In genomic region chr10:49177391-49178355, GRCh38 we compare ENCODE assay signal across 1 cellular context.
A peak's percentile ranks its signal among the peaks of the same experiment; 100 is the strongest.
TF ChIP-seq lines count a peak whose summit lies in the region.

No MANE protein-coding gene starts in this region.

TF ChIP-seq in K562, 482 proteins besides CTCF, POLR2A, EP300 and RAD21 (continued from another document and continues in another):
- TF ChIP-seq POLR3G (IDR thresholded peaks at IDR 0.05; ENCODE audit: extremely low read depth, insufficient read length, insufficient replicate concordance) (no peak), IRF9 (tag; IDR thresholded peaks at IDR 0.05) (no peak), ZNF347 (CRISPR knock-in tag; IDR thresholded peaks at IDR 0.05; ENCODE audit: low read depth) (no peak), ZNF740 (CRISPR knock-in tag; IDR thresholded peaks at IDR 0.05) (no peak), ZNF740 (tag; IDR thresholded peaks at IDR 0.05) (no peak), ZNF780A (CRISPR knock-in tag; IDR thresholded peaks at IDR 0.05) (no peak), SAP30 (IDR thresholded peaks at IDR 0.05; ENCODE audit: borderline replicate concordance, insufficient read depth, low read depth, low read length, poor library complexity, severe bottlenecking) (no peak), NFE2 (IDR thresholded peaks at IDR 0.05; ENCODE audit: low read depth) (peak; percentile 40), ZNF232 (CRISPR knock-in tag; IDR thresholded peaks at IDR 0.05) (no peak), SMARCC2 (IDR thresholded peaks at IDR 0.05; ENCODE audit: low read depth) (peak; percentile 37; the same call in 1 of the 2 replicates), ELF4 (CRISPR knock-in tag; IDR thresholded peaks at IDR 0.05) (no peak), HMG20B (CRISPR knock-in tag; IDR thresholded peaks at IDR 0.05) (no peak), IRF2 (CRISPR knock-in tag; IDR thresholded peaks at IDR 0.05) (no peak), BACH1 (tag; IDR thresholded peaks at IDR 0.05) (peak; percentile 80; the same call in 1 of the 2 replicates), NONO (IDR thresholded peaks at IDR 0.05; ENCODE audit: low read depth in 2 of 2, low read length in 1 of 2) (no peak), BCLAF1 (IDR thresholded peaks at IDR 0.05; ENCODE audit: borderline replicate concordance in 1 of 2, control insufficient read depth in 1 of 2, low read depth in 2 of 2, low read length in 1 of 2) (no peak), FUS (optimal IDR thresholded peaks at IDR 0.05; ENCODE audit: low read depth, low read length) (no peak), EP400 (IDR thresholded peaks at IDR 0.05) (peak; percentile 25; the same call in 1 of the 2 replicates), CTCFL (IDR thresholded peaks at IDR 0.05; ENCODE audit: borderline replicate concordance, insufficient read depth, low read depth, low read length, poor library complexity, severe bottlenecking) (no peak), TOE1 (IDR thresholded peaks at IDR 0.05; ENCODE audit: borderline replicate concordance) (0 out of 2 replicates have a peak, but pooled peaks have one; percentile 49), TOE1 (CRISPR knock-in tag; IDR thresholded peaks at IDR 0.05; ENCODE audit: borderline replicate concordance, low read depth) (no peak), TCF3 (CRISPR knock-in tag; IDR thresholded peaks at IDR 0.05) (no peak; the same call in 1 of the 2 replicates), MLLT1 (IDR thresholded peaks at IDR 0.05) (0 out of 4 replicates have a peak, but pooled peaks of 1 of the 2 experiments have one; percentile 54), BDP1 (IDR thresholded peaks at IDR 0.05; ENCODE audit: insufficient read depth, insufficient read length) (no peak), MEIS2 (IDR thresholded peaks at IDR 0.05; ENCODE audit: partially characterized antibody) (peak; percentile 24), ZNF398 (CRISPR knock-in tag; IDR thresholded peaks at IDR 0.05) (no peak), JUN (IDR thresholded peaks at IDR 0.05; ENCODE audit: borderline replicate concordance, low read depth, low read length) (peak; percentile 93; the same call in 1 of the 2 replicates), JUN (CRISPR knock-in tag; IDR thresholded peaks at IDR 0.05; ENCODE audit: borderline replicate concordance) (no peak), XRCC4 (IDR thresholded peaks at IDR 0.05; ENCODE audit: extremely low read depth, insufficient read depth, insufficient read length) (no peak), U2AF1 (optimal IDR thresholded peaks at IDR 0.05; ENCODE audit: low read depth, low read length) (no peak), GTF2B (IDR thresholded peaks at IDR 0.05; ENCODE audit: extremely low read depth, insufficient read length) (no peak), ZNF668 (CRISPR knock-in tag; IDR thresholded peaks at IDR 0.05) (no peak), ARNT (IDR thresholded peaks at IDR 0.05) (peak in 1 of 2 experiments; percentile 58; a peak in 1 of 4 replicates), MTA1 (IDR thresholded peaks at IDR 0.05; ENCODE audit: borderline replicate concordance) (no peak), GMEB1 (CRISPR knock-in tag; IDR thresholded peaks at IDR 0.05) (no peak), NRF1 (conservative IDR thresholded peaks at IDR 0.05 in 1 of 2, IDR thresholded peaks at IDR 0.05 in 1 of 2) (peak in 1 of 2 experiments; percentile 21; a peak in 1 of 4 replicates), ILF3 (IDR thresholded peaks at IDR 0.05; ENCODE audit: borderline replicate concordance) (no peak), ZBTB8A (IDR thresholded peaks at IDR 0.05; ENCODE audit: partially characterized antibody) (no peak), FOXA1 (IDR thresholded peaks at IDR 0.05; ENCODE audit: borderline replicate concordance) (no peak), ZNF239 (CRISPR knock-in tag; IDR thresholded peaks at IDR 0.05) (peak; percentile 37; the same call in 1 of the 2 replicates), SMARCA5 (IDR thresholded peaks at IDR 0.05) (no peak), TAF7 (tag; IDR thresholded peaks at IDR 0.05) (no peak), ZNF518B (CRISPR knock-in tag; IDR thresholded peaks at IDR 0.05) (no peak), HMGXB4 (CRISPR knock-in tag; IDR thresholded peaks at IDR 0.05) (0 out of 2 replicates have a peak, but pooled peaks have one; percentile 27), CEBPG (CRISPR knock-in tag; IDR thresholded peaks at IDR 0.05) (no peak), CEBPG (tag; conservative IDR thresholded peaks at IDR 0.05 in 1 of 2, IDR thresholded peaks at IDR 0.05 in 1 of 2) (no peak)
